In genomic region chr12:54279632-54280400, GRCh38 we compare ENCODE assay signal across 1 cellular context.
TF ChIP-seq lines count a peak whose summit lies in the region.

Gene CBX5, minus strand, starts transcription at chr12:54280122. Its CDS starts 22,472 bp downstream, at chr12:54257650.

TF ChIP-seq in HEK293, 187 proteins besides CTCF, POLR2A, EP300 and RAD21 (continued from another document and continues in another):
- TF ChIP-seq, protein P1, sequence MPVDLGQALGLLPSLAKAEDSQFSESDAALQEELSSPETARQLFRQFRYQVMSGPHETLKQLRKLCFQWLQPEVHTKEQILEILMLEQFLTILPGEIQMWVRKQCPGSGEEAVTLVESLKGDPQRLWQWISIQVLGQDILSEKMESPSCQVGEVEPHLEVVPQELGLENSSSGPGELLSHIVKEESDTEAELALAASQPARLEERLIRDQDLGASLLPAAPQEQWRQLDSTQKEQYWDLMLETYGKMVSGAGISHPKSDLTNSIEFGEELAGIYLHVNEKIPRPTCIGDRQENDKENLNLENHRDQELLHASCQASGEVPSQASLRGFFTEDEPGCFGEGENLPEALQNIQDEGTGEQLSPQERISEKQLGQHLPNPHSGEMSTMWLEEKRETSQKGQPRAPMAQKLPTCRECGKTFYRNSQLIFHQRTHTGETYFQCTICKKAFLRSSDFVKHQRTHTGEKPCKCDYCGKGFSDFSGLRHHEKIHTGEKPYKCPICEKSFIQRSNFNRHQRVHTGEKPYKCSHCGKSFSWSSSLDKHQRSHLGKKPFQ (tag by site-specific recombination; IDR thresholded peaks at IDR 0.05) = no peak
- TF ChIP-seq ZXDB (tag by site-specific recombination; IDR thresholded peaks at IDR 0.05) = peak; percentile 93
- TF ChIP-seq, protein P2, sequence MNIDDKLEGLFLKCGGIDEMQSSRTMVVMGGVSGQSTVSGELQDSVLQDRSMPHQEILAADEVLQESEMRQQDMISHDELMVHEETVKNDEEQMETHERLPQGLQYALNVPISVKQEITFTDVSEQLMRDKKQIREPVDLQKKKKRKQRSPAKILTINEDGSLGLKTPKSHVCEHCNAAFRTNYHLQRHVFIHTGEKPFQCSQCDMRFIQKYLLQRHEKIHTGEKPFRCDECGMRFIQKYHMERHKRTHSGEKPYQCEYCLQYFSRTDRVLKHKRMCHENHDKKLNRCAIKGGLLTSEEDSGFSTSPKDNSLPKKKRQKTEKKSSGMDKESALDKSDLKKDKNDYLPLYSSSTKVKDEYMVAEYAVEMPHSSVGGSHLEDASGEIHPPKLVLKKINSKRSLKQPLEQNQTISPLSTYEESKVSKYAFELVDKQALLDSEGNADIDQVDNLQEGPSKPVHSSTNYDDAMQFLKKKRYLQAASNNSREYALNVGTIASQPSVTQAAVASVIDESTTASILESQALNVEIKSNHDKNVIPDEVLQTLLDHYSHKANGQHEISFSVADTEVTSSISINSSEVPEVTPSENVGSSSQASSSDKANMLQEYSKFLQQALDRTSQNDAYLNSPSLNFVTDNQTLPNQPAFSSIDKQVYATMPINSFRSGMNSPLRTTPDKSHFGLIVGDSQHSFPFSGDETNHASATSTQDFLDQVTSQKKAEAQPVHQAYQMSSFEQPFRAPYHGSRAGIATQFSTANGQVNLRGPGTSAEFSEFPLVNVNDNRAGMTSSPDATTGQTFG (tag by site-specific recombination; IDR thresholded peaks at IDR 0.05; ENCODE audit: borderline replicate concordance) = no peak
- no peak for TF ChIP-seq ZNF677 (tag by site-specific recombination; IDR thresholded peaks at IDR 0.05)
- peak; percentile 97 for TF ChIP-seq SP2 (tag by site-specific recombination; IDR thresholded peaks at IDR 0.05)
- TF ChIP-seq ZNF391 (tag by site-specific recombination; IDR thresholded peaks at IDR 0.05; ENCODE audit: borderline replicate concordance, low read depth) = 0 out of 2 replicates have a peak, but pooled peaks have one; percentile 25
- TF ChIP-seq YY2 (tag by site-specific recombination; IDR thresholded peaks at IDR 0.05) = peak; percentile 80; the same call in 1 of the 2 replicates
- no peak for TF ChIP-seq REPIN1 (tag by site-specific recombination; IDR thresholded peaks at IDR 0.05; ENCODE audit: low read depth)
- no peak for TF ChIP-seq SETDB1 (IDR thresholded peaks at IDR 0.05; ENCODE audit: insufficient read length, low read length)
- TF ChIP-seq, protein P3, sequence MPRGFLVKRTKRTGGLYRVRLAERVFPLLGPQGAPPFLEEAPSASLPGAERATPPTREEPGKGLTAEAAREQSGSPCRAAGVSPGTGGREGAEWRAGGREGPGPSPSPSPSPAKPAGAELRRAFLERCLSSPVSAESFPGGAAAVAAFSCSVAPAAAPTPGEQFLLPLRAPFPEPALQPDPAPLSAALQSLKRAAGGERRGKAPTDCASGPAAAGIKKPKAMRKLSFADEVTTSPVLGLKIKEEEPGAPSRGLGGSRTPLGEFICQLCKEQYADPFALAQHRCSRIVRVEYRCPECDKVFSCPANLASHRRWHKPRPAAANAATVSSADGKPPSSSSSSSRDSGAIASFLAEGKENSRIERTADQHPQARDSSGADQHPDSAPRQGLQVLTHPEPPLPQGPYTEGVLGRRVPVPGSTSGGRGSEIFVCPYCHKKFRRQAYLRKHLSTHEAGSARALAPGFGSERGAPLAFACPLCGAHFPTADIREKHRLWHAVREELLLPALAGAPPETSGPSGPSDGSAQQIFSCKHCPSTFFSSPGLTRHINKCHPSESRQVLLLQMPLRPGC (tag by site-specific recombination; IDR thresholded peaks at IDR 0.05) = peak; percentile 99
- TF ChIP-seq, protein P4, sequence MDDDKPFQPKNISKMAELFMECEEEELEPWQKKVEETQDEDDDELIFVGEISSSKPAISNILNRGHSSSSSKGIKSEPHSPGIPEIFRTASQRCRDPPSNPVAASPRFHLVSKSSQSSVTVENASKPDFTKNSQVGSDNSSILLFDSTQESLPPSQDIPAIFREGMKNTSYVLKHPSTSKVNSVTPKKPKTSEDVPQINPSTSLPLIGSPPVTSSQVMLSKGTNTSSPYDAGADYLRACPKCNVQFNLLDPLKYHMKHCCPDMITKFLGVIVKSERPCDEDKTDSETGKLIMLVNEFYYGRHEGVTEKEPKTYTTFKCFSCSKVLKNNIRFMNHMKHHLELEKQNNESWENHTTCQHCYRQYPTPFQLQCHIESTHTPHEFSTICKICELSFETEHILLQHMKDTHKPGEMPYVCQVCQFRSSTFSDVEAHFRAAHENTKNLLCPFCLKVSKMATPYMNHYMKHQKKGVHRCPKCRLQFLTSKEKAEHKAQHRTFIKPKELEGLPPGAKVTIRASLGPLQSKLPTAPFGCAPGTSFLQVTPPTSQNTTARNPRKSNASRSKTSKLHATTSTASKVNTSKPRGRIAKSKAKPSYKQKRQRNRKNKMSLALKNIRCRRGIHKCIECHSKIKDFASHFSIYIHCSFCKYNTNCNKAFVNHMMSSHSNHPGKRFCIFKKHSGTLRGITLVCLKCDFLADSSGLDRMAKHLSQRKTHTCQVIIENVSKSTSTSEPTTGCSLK (tag by site-specific recombination; IDR thresholded peaks at IDR 0.05) = no peak
- TF ChIP-seq MZF1 (tag by site-specific recombination; IDR thresholded peaks at IDR 0.05; ENCODE audit: borderline replicate concordance) = 0 out of 2 replicates have a peak, but pooled peaks have one; percentile 9
- 0 out of 2 replicates have a peak, but pooled peaks have one; percentile 31 for TF ChIP-seq ZBTB6 (tag by site-specific recombination; IDR thresholded peaks at IDR 0.05)
- peak; percentile 69 for TF ChIP-seq ZEB2 (tag by site-specific recombination; IDR thresholded peaks at IDR 0.05)
- no peak for TF ChIP-seq ZNF239 (tag by site-specific recombination; IDR thresholded peaks at IDR 0.05)
- TF ChIP-seq ZNF501 (tag by site-specific recombination; IDR thresholded peaks at IDR 0.05) = peak; percentile 90
- no peak for TF ChIP-seq ZNF140 (tag by site-specific recombination; IDR thresholded peaks at IDR 0.05)
- TF ChIP-seq ZNF324 (tag by site-specific recombination; IDR thresholded peaks at IDR 0.05) = 0 out of 2 replicates have a peak, but pooled peaks have one; percentile 61
- TF ChIP-seq ZFP69B (tag by site-specific recombination; IDR thresholded peaks at IDR 0.05) = peak; percentile 52; the same call in 1 of the 2 replicates
- peak; percentile 79 for TF ChIP-seq SP3 (tag by site-specific recombination; IDR thresholded peaks at IDR 0.05)
- peak; percentile 58 for TF ChIP-seq ZNF692 (tag by site-specific recombination; IDR thresholded peaks at IDR 0.05)
- TF ChIP-seq, protein P5, sequence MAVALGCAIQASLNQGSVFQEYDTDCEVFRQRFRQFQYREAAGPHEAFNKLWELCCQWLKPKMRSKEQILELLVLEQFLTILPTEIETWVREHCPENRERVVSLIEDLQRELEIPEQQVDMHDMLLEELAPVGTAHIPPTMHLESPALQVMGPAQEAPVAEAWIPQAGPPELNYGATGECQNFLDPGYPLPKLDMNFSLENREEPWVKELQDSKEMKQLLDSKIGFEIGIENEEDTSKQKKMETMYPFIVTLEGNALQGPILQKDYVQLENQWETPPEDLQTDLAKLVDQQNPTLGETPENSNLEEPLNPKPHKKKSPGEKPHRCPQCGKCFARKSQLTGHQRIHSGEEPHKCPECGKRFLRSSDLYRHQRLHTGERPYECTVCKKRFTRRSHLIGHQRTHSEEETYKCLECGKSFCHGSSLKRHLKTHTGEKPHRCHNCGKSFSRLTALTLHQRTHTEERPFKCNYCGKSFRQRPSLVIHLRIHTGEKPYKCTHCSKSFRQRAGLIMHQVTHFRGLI (tag by site-specific recombination; IDR thresholded peaks at IDR 0.05) = peak; percentile 98
- peak; percentile 43 for TF ChIP-seq ZNF660 (tag by site-specific recombination; IDR thresholded peaks at IDR 0.05)
- TF ChIP-seq ZNF473 (tag by site-specific recombination; IDR thresholded peaks at IDR 0.05) = no peak
- TF ChIP-seq MYNN (tag by site-specific recombination; IDR thresholded peaks at IDR 0.05; ENCODE audit: borderline replicate concordance) = no peak
- peak; percentile 31; the same call in 1 of the 2 replicates for TF ChIP-seq GLI4 (tag by site-specific recombination; IDR thresholded peaks at IDR 0.05)
- TF ChIP-seq OSR2 (tag by site-specific recombination; IDR thresholded peaks at IDR 0.05) = peak; percentile 40; the same call in 1 of the 2 replicates
- peak; percentile 66; the same call in 1 of the 2 replicates for TF ChIP-seq OVOL3 (tag by site-specific recombination; IDR thresholded peaks at IDR 0.05)
- TF ChIP-seq SP7 (tag by site-specific recombination; IDR thresholded peaks at IDR 0.05) = peak; percentile 81
- peak; percentile 31; the same call in 1 of the 2 replicates for TF ChIP-seq ZNF610 (tag by site-specific recombination; IDR thresholded peaks at IDR 0.05; ENCODE audit: borderline replicate concordance)
- peak; percentile 45 for TF ChIP-seq KLF17 (tag by site-specific recombination; IDR thresholded peaks at IDR 0.05)
- TF ChIP-seq, protein P6, sequence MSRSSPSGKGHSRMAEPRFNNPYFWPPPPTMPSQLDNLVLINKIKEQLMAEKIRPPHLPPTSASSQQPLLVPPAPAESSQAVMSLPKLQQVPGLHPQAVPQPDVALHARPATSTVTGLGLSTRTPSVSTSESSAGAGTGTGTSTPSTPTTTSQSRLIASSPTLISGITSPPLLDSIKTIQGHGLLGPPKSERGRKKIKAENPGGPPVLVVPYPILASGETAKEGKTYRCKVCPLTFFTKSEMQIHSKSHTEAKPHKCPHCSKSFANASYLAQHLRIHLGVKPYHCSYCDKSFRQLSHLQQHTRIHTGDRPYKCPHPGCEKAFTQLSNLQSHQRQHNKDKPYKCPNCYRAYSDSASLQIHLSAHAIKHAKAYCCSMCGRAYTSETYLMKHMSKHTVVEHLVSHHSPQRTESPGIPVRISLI (tag by site-specific recombination; IDR thresholded peaks at IDR 0.05) = no peak
- peak; percentile 13; the same call in 1 of the 2 replicates for TF ChIP-seq ZNF558 (tag by site-specific recombination; IDR thresholded peaks at IDR 0.05)
- no peak for TF ChIP-seq ZBTB48 (tag by site-specific recombination; IDR thresholded peaks at IDR 0.05)
- TF ChIP-seq ZNF555 (tag by site-specific recombination; conservative IDR thresholded peaks at IDR 0.05) = no peak
- no peak for TF ChIP-seq ZNF211 (tag by site-specific recombination; IDR thresholded peaks at IDR 0.05; ENCODE audit: low read depth)
- TF ChIP-seq KLF8 (tag by site-specific recombination; IDR thresholded peaks at IDR 0.05) = peak; percentile 82
- TF ChIP-seq, protein P7, sequence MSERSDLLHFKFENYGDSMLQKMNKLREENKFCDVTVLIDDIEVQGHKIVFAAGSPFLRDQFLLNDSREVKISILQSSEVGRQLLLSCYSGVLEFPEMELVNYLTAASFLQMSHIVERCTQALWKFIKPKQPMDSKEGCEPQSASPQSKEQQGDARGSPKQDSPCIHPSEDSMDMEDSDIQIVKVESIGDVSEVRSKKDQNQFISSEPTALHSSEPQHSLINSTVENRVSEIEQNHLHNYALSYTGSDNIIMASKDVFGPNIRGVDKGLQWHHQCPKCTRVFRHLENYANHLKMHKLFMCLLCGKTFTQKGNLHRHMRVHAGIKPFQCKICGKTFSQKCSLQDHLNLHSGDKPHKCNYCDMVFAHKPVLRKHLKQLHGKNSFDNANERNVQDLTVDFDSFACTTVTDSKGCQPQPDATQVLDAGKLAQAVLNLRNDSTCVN (tag by site-specific recombination; optimal IDR thresholded peaks at IDR 0.05) = no peak
- TF ChIP-seq REST (tag by site-specific recombination; IDR thresholded peaks at IDR 0.05) = no peak; the same call in 1 of the 2 replicates
- no peak; the same call in 1 of the 2 replicates for TF ChIP-seq GLIS2 (tag by site-specific recombination; IDR thresholded peaks at IDR 0.05)
- TF ChIP-seq ZNF350 (tag by site-specific recombination; IDR thresholded peaks at IDR 0.05) = no peak
